Comparison of ENCODE assay signal across 1 cellular context in genomic region chr20:34112600-34113061, GRCh38.
TF ChIP-seq lines count a peak whose summit lies in the region.

No MANE protein-coding gene starts in this region.

TF ChIP-seq in K562, 482 proteins besides CTCF, POLR2A, EP300 and RAD21 (continued from another document and continues in another):
- peak; percentile 36 to 61; a peak in 2 of 4 replicates for TF ChIP-seq ZNF318 (IDR thresholded peaks at IDR 0.05; ENCODE audit: borderline replicate concordance in 1 of 2, low read depth in 1 of 2)
- no peak for TF ChIP-seq ZNF740 (CRISPR knock-in tag; IDR thresholded peaks at IDR 0.05)
- no peak for TF ChIP-seq ZNF740 (tag; IDR thresholded peaks at IDR 0.05)
- peak; percentile 67 for TF ChIP-seq GATA2 (CRISPR knock-in tag; IDR thresholded peaks at IDR 0.05)
- no peak for TF ChIP-seq HMGXB4 (CRISPR knock-in tag; IDR thresholded peaks at IDR 0.05)
- TF ChIP-seq BRD9 (IDR thresholded peaks at IDR 0.05; ENCODE audit: low read depth, partially characterized antibody), result peak; percentile 63
- TF ChIP-seq TAF7 (tag; IDR thresholded peaks at IDR 0.05), result peak; percentile 84; the same call in 1 of the 2 replicates
- TF ChIP-seq ZNF407 (IDR thresholded peaks at IDR 0.05; ENCODE audit: low read depth), result no peak
- 0 out of 2 replicates have a peak, but pooled peaks have one; percentile 18 for TF ChIP-seq NKRF (IDR thresholded peaks at IDR 0.05; ENCODE audit: borderline replicate concordance)
- peak; percentile 13; the same call in 1 of the 2 replicates for TF ChIP-seq GTF2E2 (tag; IDR thresholded peaks at IDR 0.05)
- no peak for TF ChIP-seq RAD51 (IDR thresholded peaks at IDR 0.05; ENCODE audit: borderline replicate concordance, low read depth)
- TF ChIP-seq SMARCA4 (IDR thresholded peaks at IDR 0.05), result peak; percentile 78; the same call in 1 of the 2 replicates
- 0 out of 2 replicates have a peak, but pooled peaks have one; percentile 36 for TF ChIP-seq FOXP4 (CRISPR knock-in tag; IDR thresholded peaks at IDR 0.05; ENCODE audit: borderline replicate concordance)
- no peak for TF ChIP-seq ZNF518B (CRISPR knock-in tag; IDR thresholded peaks at IDR 0.05)
- no peak for TF ChIP-seq GTF2B (IDR thresholded peaks at IDR 0.05; ENCODE audit: extremely low read depth, insufficient read length)
- peak; percentile 60 for TF ChIP-seq FOSL1 (tag; conservative IDR thresholded peaks at IDR 0.05)
- no peak for TF ChIP-seq SNRNP70 (optimal IDR thresholded peaks at IDR 0.05; ENCODE audit: low read depth, low read length)
- 0 out of 2 replicates have a peak, but pooled peaks have one; percentile 7 for TF ChIP-seq ZNF24 (IDR thresholded peaks at IDR 0.05)
